8 cellular contexts compared by ENCODE assay signal in genomic region chr7:140810830-140811556, GRCh38.
A peak's percentile ranks its signal among the peaks of the same experiment; 100 is the strongest.
DNase-seq lines count a peak whose midpoint lies in the region; ATAC-seq and TF ChIP-seq lines count a peak whose summit lies in the region.

No MANE protein-coding gene starts in this region.

- DNase-seq in DND-41 (peak; percentile 64), LHCN-M2 (ENCODE audit: low read depth) (peak; percentile 77), RWPE1 (ENCODE audit: low spot score) (peak; percentile 28), foreskin keratinocyte (peak; percentile 11 to 46), ovary (peak in 4 of 5 donors; percentile 21 to 50 (median 36)), upper lobe of right lung (no peak)
- DNase-seq in activated T-helper 1 cell treated with anti-CD3 and anti-CD28 coated beads, Interleukin-2, amount 50 U/mL, for 16 hours (ENCODE audit: low read depth in 1 of 2, low spot score in 1 of 2), result peak; percentile 12 to 29

- 25 to 33% (median 27%) methylated on average over 5 of the region's 5 CpGs for WGBS in ovary, 3 donors

- no peak for TF ChIP-seq POLR2A in ovary (IDR thresholded peaks at IDR 0.05)

- TF ChIP-seq EP300 in ovary (IDR thresholded peaks at IDR 0.05), result no peak

- H3K27ac ChIP-seq in DND-41 (ENCODE audit: low read length), result no peak overlapping the region
- H3K27ac ChIP-seq in RWPE1, result no peak overlapping the region
- no peak overlapping the region for H3K27ac ChIP-seq in foreskin keratinocyte
- no peak overlapping the region for H3K27ac ChIP-seq in ovary
- H3K27ac ChIP-seq in upper lobe of right lung, result no peak overlapping the region

- peak; percentile 80 for TF ChIP-seq CTCF in DND-41 (IDR thresholded peaks at IDR 0.05; ENCODE audit: borderline replicate concordance, extremely low read depth, low read length, poor library complexity, severe bottlenecking)
- TF ChIP-seq CTCF in RWPE1 (conservative IDR thresholded peaks at IDR 0.05; ENCODE audit: low read depth), result peak; percentile 84
- peak; percentile 77 for TF ChIP-seq CTCF in foreskin keratinocyte (conservative IDR thresholded peaks at IDR 0.05)
- TF ChIP-seq CTCF in ovary (IDR thresholded peaks at IDR 0.05), result peak; percentile 24 to 57 (median 45)
- TF ChIP-seq CTCF in upper lobe of right lung (IDR thresholded peaks at IDR 0.05), result peak; percentile 74

- H4K20me1 ChIP-seq in DND-41 (ENCODE audit: insufficient read depth, low read length), result no peaks in the 10 kb centered on the region

- POLR2A ChIA-PET in RWPE1 (lab: Yijun Ruan, JAX; ENCODE audit: low non-redundant PET), result no interaction called here

- CTCF ChIA-PET in RWPE1 (lab: Yijun Ruan, JAX), result interaction anchor here (0.6 to 1.3 kb wide), 11 partner anchors 10 to 421 kb away, joined by 3 to 6 read pairs (median 4); partner anchors contain the start of gene BRAF

- intact Hi-C loops in ovary (cut with DNase I), result loop anchor here in 1 of 4 donors (5.0 to 10.0 kb wide), 2 partner anchors 114 to 201 kb away; partner anchors contain the start of genes BRAF and MRPS33
- intact Hi-C loops in upper lobe of right lung (cut with DNase I), result loop anchor here (5.0 kb wide), 1 partner anchor 201 kb away; the partner anchor contains the start of gene MRPS33

- H3K4me1 ChIP-seq in DND-41 (ENCODE audit: insufficient read depth, low read length) (no peaks in the 10 kb centered on the region), foreskin keratinocyte (no peaks in the 10 kb centered on the region), ovary (ENCODE audit: insufficient read depth) (no peaks in the 10 kb centered on the region), upper lobe of right lung (no peaks in the 10 kb centered on the region)

- H3K36me3 ChIP-seq in DND-41 (ENCODE audit: insufficient read depth, low read length) (no peaks in the 10 kb centered on the region), ovary (no peaks in the 10 kb centered on the region), upper lobe of right lung (no peaks in the 10 kb centered on the region)

- H3K4me3 ChIP-seq in DND-41 (ENCODE audit: low read depth in 1 of 2, low read length in 2 of 2) (no peak overlapping the region), ovary (no peak overlapping the region), upper lobe of right lung (no peak overlapping the region)

- H3K27me3 ChIP-seq in DND-41 (ENCODE audit: insufficient read depth, low read length, poor library complexity) (no peaks in the 10 kb centered on the region), foreskin keratinocyte (no peaks in the 10 kb centered on the region), ovary (no peaks in the 10 kb centered on the region), upper lobe of right lung (no peaks in the 10 kb centered on the region)

- no peaks in the 10 kb centered on the region for H3K9me3 ChIP-seq in DND-41 (ENCODE audit: insufficient read depth, low read length, severe bottlenecking)
- H3K9me3 ChIP-seq in ovary, result no peaks in the 10 kb centered on the region
- no peaks in the 10 kb centered on the region for H3K9me3 ChIP-seq in upper lobe of right lung

- H3K4me2 ChIP-seq in DND-41 (ENCODE audit: insufficient read depth, low read length), result no peak overlapping the region

- ATAC-seq in DND-41 (ENCODE audit: insufficient read depth, low read depth), result peak; percentile 96
- ATAC-seq in GM21529 (IDR thresholded peaks at IDR 0.05; ENCODE audit: unreplicated experiment), result peak; percentile 89
- peak; percentile 90 for ATAC-seq in foreskin keratinocyte
- peak; percentile 97 for ATAC-seq in upper lobe of right lung

- no peak overlapping the region for H2AFZ ChIP-seq in DND-41 (ENCODE audit: low read depth, low read length)

- no peak overlapping the region for H3K9ac ChIP-seq in DND-41 (ENCODE audit: low read depth, low read length)

- H3K79me2 ChIP-seq in DND-41 (ENCODE audit: insufficient read depth, low read length), result no peaks in the 10 kb centered on the region
